ENCODE assay signal across 1 cellular context in genomic region chr10:17343118-17343517, GRCh38.
TF ChIP-seq lines count a peak whose summit lies in the region.

No MANE protein-coding gene starts in this region.

TF ChIP-seq in K562, 482 proteins besides CTCF, POLR2A, EP300 and RAD21 (continued from another document):
- no peak for TF ChIP-seq ZHX1 (conservative IDR thresholded peaks at IDR 0.05; ENCODE audit: low read length)
- no peak for TF ChIP-seq CHD1 (IDR thresholded peaks at IDR 0.05; ENCODE audit: low read length)
- no peak for TF ChIP-seq SIN3B (IDR thresholded peaks at IDR 0.05; ENCODE audit: low read depth)
- TF ChIP-seq ZNF3 (CRISPR knock-in tag; IDR thresholded peaks at IDR 0.05), result no peak
- no peak for TF ChIP-seq SNAPC5 (CRISPR knock-in tag; IDR thresholded peaks at IDR 0.05)
- TF ChIP-seq ZFP30 (CRISPR knock-in tag; IDR thresholded peaks at IDR 0.05; ENCODE audit: borderline replicate concordance), result no peak
TF ChIP-seq in K562: peak in this region for 0.
